10 cellular contexts compared by ENCODE assay signal in the genomic region with DNA sequence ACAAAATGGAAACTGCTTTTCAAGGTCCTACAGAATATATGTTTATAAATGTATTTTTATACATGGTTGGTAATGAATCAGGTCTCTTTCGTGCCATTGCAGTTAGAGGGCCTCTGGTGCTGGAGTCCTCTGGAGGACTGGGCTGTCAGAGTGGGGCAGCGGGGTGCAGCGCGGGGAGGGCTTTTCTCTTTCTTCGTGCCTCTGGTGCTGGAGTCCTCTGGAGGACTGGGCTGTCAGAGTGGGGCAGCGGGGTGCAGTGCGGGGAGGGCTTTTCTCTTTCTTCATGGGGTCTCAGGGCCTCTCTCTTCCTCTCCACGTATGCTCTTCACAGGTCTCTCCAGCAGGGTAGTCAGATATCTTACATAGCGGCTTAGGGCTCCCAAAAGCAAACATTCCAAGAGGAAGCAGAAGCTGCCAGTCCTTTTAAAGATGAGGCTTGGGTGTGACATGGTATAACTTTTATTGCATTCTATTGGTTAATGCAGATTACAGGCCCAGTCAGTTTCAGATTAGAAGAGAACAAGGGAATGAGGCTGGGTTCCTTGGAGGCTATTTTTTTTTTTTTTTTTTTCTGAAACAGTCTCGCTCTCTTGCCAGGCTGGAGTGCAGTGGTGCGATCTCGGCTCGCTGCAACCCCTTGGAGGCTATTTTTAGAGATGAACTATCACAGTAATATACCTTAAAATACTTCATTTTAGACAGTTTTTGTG. TPM values are rescaled to one million over a fixed set of nuclear protein-coding genes. Genes with fewer than 3 reads are reported as not detected.
DNase-seq lines count a peak whose midpoint lies in the region; ATAC-seq and TF ChIP-seq lines count a peak whose summit lies in the region.
"Had no signal": no experiment of that assay in that cellular context is flagged by ENCODE, and none has a peak within 500 bp of the region (broad histone marks: within the 10 kb centered on the region; RNA-seq: fewer than 3 reads in every experiment).

No MANE protein-coding gene starts in this region.

- H3K27ac Mint-ChIP-seq in HFFc6, result peak overlapping the region; percentile 70
- H3K27ac Mint-ChIP-seq in CD4-positive, alpha-beta memory T cell, result peak overlapping the region in 2 of 7 donors; percentile 36 to 55
- H3K27ac Mint-ChIP-seq: activated naive CD4-positive, alpha-beta T cell treated with anti-CD3 and anti-CD28 coated beads, Interleukin-2, amount 50 U/mL, for 24 hours; stimulated activated naive CD8-positive, alpha-beta T cell treated with anti-CD3 and anti-CD28 coated beads, Interleukin-15, amount 100 ng/mL, for 72 hours had no signal

- H3K9me3 Mint-ChIP-seq in HFFc6, result no peaks in the 10 kb centered on the region
- no peaks in the 10 kb centered on the region for H3K9me3 Mint-ChIP-seq in CD4-positive, alpha-beta memory T cell
- H3K9me3 Mint-ChIP-seq: activated naive CD4-positive, alpha-beta T cell treated with anti-CD3 and anti-CD28 coated beads, Interleukin-2, amount 50 U/mL, for 24 hours; stimulated activated naive CD8-positive, alpha-beta T cell treated with anti-CD3 and anti-CD28 coated beads, Interleukin-15, amount 100 ng/mL, for 72 hours had no signal

- peak overlapping the region; percentile 77 for H3K4me3 Mint-ChIP-seq in HFFc6
- no peak overlapping the region for H3K4me3 Mint-ChIP-seq in CD4-positive, alpha-beta memory T cell
- H3K4me3 Mint-ChIP-seq: activated naive CD4-positive, alpha-beta T cell treated with anti-CD3 and anti-CD28 coated beads, Interleukin-2, amount 50 U/mL, for 24 hours; stimulated activated naive CD8-positive, alpha-beta T cell treated with anti-CD3 and anti-CD28 coated beads, Interleukin-15, amount 100 ng/mL, for 72 hours had no signal

- 49 to 52% methylated on average over 13 of the region's 13 CpGs for WGBS in heart right ventricle, 2 donors

- H3K4me1 ChIP-seq in SJSA1 (replicated peaks) (peaks cover 49% of the 10 kb centered on the region), heart right ventricle (peaks cover 0 to 71% (median 39%) of the 10 kb centered on the region in 9 donors)
- no peaks in the 10 kb centered on the region for H3K4me1 ChIP-seq in CD4-positive, alpha-beta memory T cell (ENCODE audit: insufficient read depth, low read length)

- H3K4me3 ChIP-seq in SJSA1 (no peak overlapping the region), heart right ventricle (peak overlapping the region in 3 of 10 donors; percentile 2 to 14 (median 11))
- no peak overlapping the region for H3K4me3 ChIP-seq in CD4-positive, alpha-beta memory T cell (ENCODE audit: low read length in 2 of 2)

- DNase-seq in HFFc6 (no peak), SJSA1 (ENCODE audit: low read depth in 1 of 2, low spot score in 2 of 2) (no peak), heart right ventricle (no peak), substantia nigra (lab: John Stamatoyannopoulos, UW) (peak in 2 of 49 donors; percentile 7 to 21), DMS114 treated with DMSO at 0.1 percent for 48 hours (lab: John Stamatoyannopoulos, UW; ENCODE audit: unreplicated experiment) (no peak)
- DNase-seq in activated CD4-positive, CD25-positive, alpha-beta regulatory T cell (lab: John Stamatoyannopoulos, UW), result no peak
- DNase-seq in CD4-positive, alpha-beta memory T cell, result no peak
- DNase-seq: stimulated activated naive CD8-positive, alpha-beta T cell treated with anti-CD3 and anti-CD28 coated beads, Interleukin-15, amount 100 ng/mL, for 72 hours; T-helper 1 cell had no signal

- H3K4me1 Mint-ChIP-seq in HFFc6 (ENCODE audit: low read depth), result peaks cover 88% of the 10 kb centered on the region
- peaks cover 5 to 14% (median 13%) of the 10 kb centered on the region in 4 donors for H3K4me1 Mint-ChIP-seq in CD4-positive, alpha-beta memory T cell

- POLR2A ChIA-PET in CD4-positive, alpha-beta memory T cell (lab: Charles Lee; ENCODE audit: partially characterized antibody), result interaction anchor here (1.0 kb wide), 1 partner anchor 14 kb away, joined by 3 read pairs; the partner anchor contains the start of gene CEP170

- no peaks in the 10 kb centered on the region for H3K27me3 Mint-ChIP-seq in HFFc6 (ENCODE audit: insufficient read depth)
- H3K27me3 Mint-ChIP-seq in CD4-positive, alpha-beta memory T cell, result no peaks in the 10 kb centered on the region
- H3K27me3 Mint-ChIP-seq: activated naive CD4-positive, alpha-beta T cell treated with anti-CD3 and anti-CD28 coated beads, Interleukin-2, amount 50 U/mL, for 24 hours; stimulated activated naive CD8-positive, alpha-beta T cell treated with anti-CD3 and anti-CD28 coated beads, Interleukin-15, amount 100 ng/mL, for 72 hours had no signal

- H3K27ac ChIP-seq in SJSA1 (peak overlapping the region; percentile 61), heart right ventricle (peak overlapping the region in 7 of 10 donors; percentile 1 to 84 (median 36)), substantia nigra (ENCODE audit: low read depth, low read length, poor library complexity, severe bottlenecking) (peak overlapping the region; percentile 82)
- no peak overlapping the region for H3K27ac ChIP-seq in CD4-positive, alpha-beta memory T cell (ENCODE audit: low read depth, low read length)

- H3K27me3 ChIP-seq in SJSA1 (replicated peaks) (no peaks in the 10 kb centered on the region), heart right ventricle (no peaks in the 10 kb centered on the region)
- no peaks in the 10 kb centered on the region for H3K27me3 ChIP-seq in CD4-positive, alpha-beta memory T cell (ENCODE audit: insufficient read depth, low read length)

- TF ChIP-seq CTCF in HFFc6 (IDR thresholded peaks at IDR 0.05), result no peak
- TF ChIP-seq CTCF in heart right ventricle (IDR thresholded peaks at IDR 0.05), result no peak

- H3K9me3 ChIP-seq in SJSA1 (replicated peaks) (no peaks in the 10 kb centered on the region), heart right ventricle (no peaks in the 10 kb centered on the region)
- no peaks in the 10 kb centered on the region for H3K9me3 ChIP-seq in CD4-positive, alpha-beta memory T cell (ENCODE audit: control insufficient read depth in 1 of 2, low read length in 2 of 2)

- intact Hi-C loops in heart right ventricle (cut with DNase I), result no loop called here
- intact Hi-C loops in CD4-positive, alpha-beta memory T cell (cut with micrococcal nuclease), result no loop called here

- peak in 7 of 8 donors; percentile 21 to 53 (median 46) for ATAC-seq in heart right ventricle
- ATAC-seq: stimulated activated naive CD8-positive, alpha-beta T cell treated with anti-CD3 and anti-CD28 coated beads, Interleukin-15, amount 100 ng/mL, for 72 hours had no signal

- CTCF ChIA-PET in CD4-positive, alpha-beta memory T cell (lab: Charles Lee; ENCODE audit: partially characterized antibody), result no interaction called here

- peaks cover 23% of the 10 kb centered on the region for H3K36me3 Mint-ChIP-seq in HFFc6 (ENCODE audit: low read depth)
- H3K36me3 Mint-ChIP-seq in CD4-positive, alpha-beta memory T cell, result peaks cover 23 to 25% of the 10 kb centered on the region in 2 donors

- H3K36me3 ChIP-seq in SJSA1 (0 out of 2 replicates have a peak, but pooled peaks cover 4% of the 10 kb centered on the region), heart right ventricle (peaks cover 0 to 40% (median 0%) of the 10 kb centered on the region in 9 donors)
- H3K36me3 ChIP-seq in CD4-positive, alpha-beta memory T cell (ENCODE audit: insufficient read depth, low read length), result no peaks in the 10 kb centered on the region

RNA-seq across cellular contexts. Expression of gene SDCCAG8, which starts 13.1 kb away (rescaled TPM):
- 10 to 100 TPM; 22.3 to 31.2 (median 26.1) TPM for total RNA-seq in HFFc6 (2021; fragmentation: NEBNext Ultra II Directional; extraction: Animal tissue kit (Norgen Biotek cat#: 25700))
- total RNA-seq in SJSA1 (2014; rRNA removed; shearing (Covaris generic)), result 9.8 and 17.2 TPM in 2 replicates
- total RNA-seq in heart right ventricle, result 10 to 100 TPM; 17.0 to 37.1 (median 29.1) TPM
- 10 to 100 TPM in 1 of 2 donors, 1 to 10 TPM in 1; 7.7 to 20.3 TPM for polyA plus RNA-seq in heart right ventricle
- total RNA-seq in CD4-positive, alpha-beta memory T cell, result 10 to 100 TPM; 32.8 to 35.7 TPM
- polyA plus RNA-seq in CD4-positive, alpha-beta memory T cell, result 10 to 100 TPM; 19.0 to 22.6 TPM

RNA-seq across cellular contexts. Expression of gene CEP170, which starts 13.8 kb away (rescaled TPM):
- total RNA-seq in HFFc6 (2021; fragmentation: NEBNext Ultra II Directional; extraction: Animal tissue kit (Norgen Biotek cat#: 25700)), result 100 to 1,000 TPM in 5 of 6 experiments, 10 to 100 TPM in 1; 98.6 to 131 (median 117) TPM
- 47.0 and 65.2 TPM in 2 replicates for total RNA-seq in SJSA1 (2014; rRNA removed; shearing (Covaris generic))
- 10 to 100 TPM; 37.2 to 75.5 (median 56.0) TPM for total RNA-seq in heart right ventricle
- 10 to 100 TPM in 1 of 2 donors, 1 to 10 TPM in 1; 7.3 to 35.4 TPM for polyA plus RNA-seq in heart right ventricle
- total RNA-seq in CD4-positive, alpha-beta memory T cell, result 10 to 100 TPM; 36.4 to 40.7 TPM
- 10 to 100 TPM in 1 of 2 donors, 1 to 10 TPM in 1; 3.9 to 10.9 TPM for polyA plus RNA-seq in CD4-positive, alpha-beta memory T cell
